1 cellular context compared by ENCODE assay signal in genomic region chr19:18384775-18385174, GRCh38.
TF ChIP-seq lines count a peak whose summit lies in the region.

No MANE protein-coding gene starts in this region.

TF ChIP-seq in WTC11, 78 proteins besides CTCF, POLR2A, EP300 and RAD21 (continued from another document):
- no peak for TF ChIP-seq ZNF512 (CRISPR knock-in tag; IDR thresholded peaks at IDR 0.05; ENCODE audit: borderline replicate concordance)
- TF ChIP-seq TEAD4 (CRISPR knock-in tag; IDR thresholded peaks at IDR 0.05) = no peak
- TF ChIP-seq KAT7 (CRISPR knock-in tag; IDR thresholded peaks at IDR 0.05; ENCODE audit: borderline replicate concordance) = no peak
- TF ChIP-seq ZSCAN18 (CRISPR knock-in tag; IDR thresholded peaks at IDR 0.05) = no peak
- TF ChIP-seq EMX1 (CRISPR knock-in tag; IDR thresholded peaks at IDR 0.05) = no peak
- no peak for TF ChIP-seq ATF1 (CRISPR knock-in tag; IDR thresholded peaks at IDR 0.05)
- no peak for TF ChIP-seq GABPB1 (CRISPR knock-in tag; IDR thresholded peaks at IDR 0.05)
- no peak for TF ChIP-seq ATF2 (CRISPR knock-in tag; IDR thresholded peaks at IDR 0.05; ENCODE audit: borderline replicate concordance, low read depth)
- TF ChIP-seq TCF7 (CRISPR knock-in tag; IDR thresholded peaks at IDR 0.05; ENCODE audit: low read depth) = no peak
- TF ChIP-seq ELF4 (CRISPR knock-in tag; IDR thresholded peaks at IDR 0.05; ENCODE audit: low read depth) = no peak
- TF ChIP-seq JUN (CRISPR knock-in tag; IDR thresholded peaks at IDR 0.05) = no peak
- TF ChIP-seq HMGA2 (CRISPR knock-in tag; IDR thresholded peaks at IDR 0.05) = no peak
- no peak for TF ChIP-seq HMGXB4 (CRISPR knock-in tag; IDR thresholded peaks at IDR 0.05)
